In the genomic region with DNA sequence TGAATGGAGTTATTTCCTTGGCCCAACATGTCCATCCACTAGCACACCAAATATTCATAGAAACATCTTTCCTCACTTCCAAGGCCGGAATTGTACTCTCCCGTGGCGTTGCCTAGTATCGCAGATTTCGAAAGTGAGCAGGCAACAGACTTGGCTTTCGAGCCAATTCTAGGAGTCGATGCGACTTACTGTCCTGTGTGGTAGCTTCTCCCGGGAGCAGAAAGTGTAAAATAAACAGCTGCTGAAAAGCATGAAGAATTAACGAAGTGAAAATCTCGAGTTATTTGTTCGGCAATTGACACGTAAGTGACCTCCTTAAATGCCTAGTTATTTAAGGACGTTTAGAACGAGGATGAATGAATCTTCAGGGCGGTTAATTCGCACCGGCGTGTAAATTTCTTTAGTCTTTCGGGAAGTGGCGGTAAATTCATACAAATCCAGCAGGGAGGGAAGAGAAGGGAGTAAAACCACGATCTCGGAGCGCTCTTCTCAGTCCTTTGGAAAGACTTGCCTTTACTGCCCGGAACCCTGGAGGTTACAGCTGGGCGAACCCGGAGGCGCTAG, we compare ENCODE assay signal across 8 cellular contexts. TPM values are rescaled to one million over a fixed set of nuclear protein-coding genes. Genes with fewer than 3 reads are reported as not detected.
DNase-seq lines count a peak whose midpoint lies in the region; ATAC-seq and TF ChIP-seq lines count a peak whose summit lies in the region.

No MANE protein-coding gene starts in this region.

- POLR2A ChIA-PET in HCT116 (lab: Charles Lee) (interaction anchor here (0.6 to 2.2 kb wide), 5 partner anchors 10 to 861 kb away, joined by 3 to 14 read pairs (median 3); partner anchors contain the start of genes NMRK1 and OSTF1), RWPE1 (lab: Yijun Ruan, JAX; ENCODE audit: low non-redundant PET) (no interaction called here)

- peak overlapping the region; percentile 92 for H3K4me2 ChIP-seq in HCT116 (ENCODE audit: low read length)

- no peaks in the 10 kb centered on the region for H3K27me3 ChIP-seq in HCT116 (ENCODE audit: insufficient read depth, low read length)

- H3K27ac ChIP-seq in HCT116 (ENCODE audit: low read depth, low read length) (peak overlapping the region; percentile 44), RWPE1 (peak overlapping the region; percentile 26; the same call in 1 of the 2 replicates), coronary artery (peak overlapping the region; percentile 96 to 98)

- H3K36me3 Mint-ChIP-seq in CD14-positive monocyte, result peaks cover 6 to 8% of the 10 kb centered on the region in 2 donors
- H3K36me3 Mint-ChIP-seq in stimulated activated naive B cell treated with anti-CD40 and anti-IgM and Interleukin-4, amounts not matched to agents 10 μg/mL and 1 μg/mL and 100 μg/mL, for 72 hours, result no peaks in the 10 kb centered on the region

- H3K79me2 ChIP-seq in HCT116 (ENCODE audit: insufficient read depth, low read length), result peaks cover 8% of the 10 kb centered on the region

- peaks cover 4 to 16% of the 10 kb centered on the region in 2 experiments; a peak in 2 of 4 replicates for H3K4me1 ChIP-seq in HCT116 (ENCODE audit: control insufficient read depth in 1 of 2, insufficient read depth in 2 of 2, low read length in 2 of 2)

- CTCF ChIA-PET in HCT116 (lab: Charles Lee) (interaction anchor here (1.3 to 1.5 kb wide), 2 partner anchors 23 to 35 kb away, joined by 4 to 6 read pairs; no protein-coding TSS in a partner anchor), RWPE1 (lab: Yijun Ruan, JAX) (interaction anchor here (0.5 to 1.1 kb wide), 7 partner anchors 14 to 624 kb away, joined by 3 read pairs; no protein-coding TSS in a partner anchor)

- RAD21 ChIA-PET in HCT116 (lab: Charles Lee; ENCODE audit: low non-redundant PET in 1 of 2, low total read pairs in 2 of 2, uncharacterized antibody in 2 of 2, unreplicated experiment in 2 of 2), result no interaction called here

- DNase-seq in CD14-positive monocyte (ENCODE audit: low spot score) (no peak), HCT116 (ENCODE audit: low read depth, low spot score) (no peak), RWPE1 (ENCODE audit: low spot score) (no peak), coronary artery (ENCODE audit: low spot score) (peak; percentile 78), left kidney (ENCODE audit: low read depth, low spot score) (peak; percentile 76), DMS153 (lab: John Stamatoyannopoulos, UW) (no peak), germinal center (ENCODE audit: low spot score) (no peak)
- DNase-seq in stimulated activated naive B cell treated with anti-CD40 and anti-IgM and Interleukin-4, amounts not matched to agents 10 μg/mL and 1 μg/mL and 100 μg/mL, for 72 hours, result no peak

- H3K9me2 ChIP-seq in HCT116 (ENCODE audit: insufficient read depth), result no peaks in the 10 kb centered on the region

- peaks cover 0 to 4% (median 0%) of the 10 kb centered on the region in 7 donors for H3K9me3 Mint-ChIP-seq in CD14-positive monocyte
- H3K9me3 Mint-ChIP-seq in stimulated activated naive B cell treated with anti-CD40 and anti-IgM and Interleukin-4, amounts not matched to agents 10 μg/mL and 1 μg/mL and 100 μg/mL, for 72 hours, result no peaks in the 10 kb centered on the region

- no peaks in the 10 kb centered on the region for H4K20me1 ChIP-seq in HCT116 (ENCODE audit: insufficient read depth)

- H3K9ac ChIP-seq in HCT116 (ENCODE audit: low read length), result peak overlapping the region; percentile 69

- H2AFZ ChIP-seq in HCT116 (ENCODE audit: low read depth, low read length, poor library complexity, severe bottlenecking), result peak overlapping the region; percentile 99

- peaks cover 6 to 20% (median 13%) of the 10 kb centered on the region in 3 donors for H3K27me3 Mint-ChIP-seq in CD14-positive monocyte (ENCODE audit: low read depth in 3 of 3)
- H3K27me3 Mint-ChIP-seq in stimulated activated naive B cell treated with anti-CD40 and anti-IgM and Interleukin-4, amounts not matched to agents 10 μg/mL and 1 μg/mL and 100 μg/mL, for 72 hours, result peaks cover 55 to 82% of the 10 kb centered on the region in 2 donors

- H3K4me3 ChIP-seq in HCT116 (replicated peaks in 1 of 2; ENCODE audit: low read depth in 1 of 2, low read length in 2 of 2) (peak overlapping the region; percentile 71 to 74), coronary artery (peak overlapping the region; percentile 96)

- TF ChIP-seq CTCF in CD14-positive monocyte (IDR thresholded peaks at IDR 0.05) (no peak), HCT116 (IDR thresholded peaks at IDR 0.05 in 2 of 3, conservative IDR thresholded peaks at IDR 0.05 in 1 of 3; ENCODE audit: borderline replicate concordance in 1 of 3, insufficient read depth in 1 of 3, low read depth in 2 of 3, low read length in 2 of 3) (no peak), RWPE1 (conservative IDR thresholded peaks at IDR 0.05; ENCODE audit: low read depth) (no peak), coronary artery (IDR thresholded peaks at IDR 0.05) (no peak)

- no peaks in the 10 kb centered on the region for H3K36me3 ChIP-seq in HCT116 (ENCODE audit: control insufficient read depth in 1 of 2, insufficient read depth in 2 of 2, low read length in 2 of 2)

- ATAC-seq in HCT116, result peak; percentile 49
- ATAC-seq in stimulated activated naive B cell treated with anti-CD40 and anti-IgM and Interleukin-4, amounts not matched to agents 10 μg/mL and 1 μg/mL and 100 μg/mL, for 72 hours (replicated peaks), result peak; percentile 3 to 9

- H3K27ac Mint-ChIP-seq in CD14-positive monocyte, result peak overlapping the region; percentile 85 to 98 (median 95)
- H3K27ac Mint-ChIP-seq in stimulated activated naive B cell treated with anti-CD40 and anti-IgM and Interleukin-4, amounts not matched to agents 10 μg/mL and 1 μg/mL and 100 μg/mL, for 72 hours, result no peak overlapping the region

- no peak for TF ChIP-seq RAD21 in HCT116 (IDR thresholded peaks at IDR 0.05; ENCODE audit: low read depth)

- TSS peak; percentile 85 for BruUV-seq in HCT116 (replicated peaks; lab: Mats Ljungman, UMichigan)

- H3K9me3 ChIP-seq in HCT116 (ENCODE audit: control insufficient read depth in 1 of 2, insufficient read depth in 1 of 2, low read depth in 1 of 2, low read length in 2 of 2), result no peaks in the 10 kb centered on the region

- no peak for TF ChIP-seq POLR2A in HCT116 (IDR thresholded peaks at IDR 0.05; ENCODE audit: borderline replicate concordance, extremely low read depth, insufficient read depth, insufficient read length)

- peak overlapping the region; percentile 94 to 98 for H3K4me3 Mint-ChIP-seq in CD14-positive monocyte
- peak overlapping the region; percentile 77 to 88 for H3K4me3 Mint-ChIP-seq in stimulated activated naive B cell treated with anti-CD40 and anti-IgM and Interleukin-4, amounts not matched to agents 10 μg/mL and 1 μg/mL and 100 μg/mL, for 72 hours

- intact Hi-C loops in CD14-positive monocyte (cut with micrococcal nuclease), result loop anchor here in 1 of 2 donors (2.0 to 10.0 kb wide), 2 partner anchors 17 to 505 kb away; partner anchors contain the start of gene RFK
- intact Hi-C loops in HCT116 (cut with micrococcal nuclease), result no loop called here

- H3K4me1 Mint-ChIP-seq in CD14-positive monocyte, result peaks cover 44% of the 10 kb centered on the region
- peaks cover 22 to 33% of the 10 kb centered on the region in 2 donors for H3K4me1 Mint-ChIP-seq in stimulated activated naive B cell treated with anti-CD40 and anti-IgM and Interleukin-4, amounts not matched to agents 10 μg/mL and 1 μg/mL and 100 μg/mL, for 72 hours

TF ChIP-seq in HCT116, 20 proteins besides CTCF, POLR2A, EP300 and RAD21:
- TF ChIP-seq YY1 (IDR thresholded peaks at IDR 0.05; ENCODE audit: extremely low read depth, insufficient replicate concordance, low read depth, low read length), result no peak
- no peak for TF ChIP-seq CBX3 (IDR thresholded peaks at IDR 0.05; ENCODE audit: low read depth)
- TF ChIP-seq REST (IDR thresholded peaks at IDR 0.05; ENCODE audit: low read depth), result no peak
- TF ChIP-seq FOSL1 (IDR thresholded peaks at IDR 0.05; ENCODE audit: low read depth), result peak; percentile 88
- peak; percentile 42; the same call in 1 of the 2 replicates for TF ChIP-seq CEBPB (IDR thresholded peaks at IDR 0.05; ENCODE audit: low read depth)
- no peak for TF ChIP-seq POLR2AphosphoS5 (IDR thresholded peaks at IDR 0.05; ENCODE audit: low read depth, low read length)
- TF ChIP-seq JUND (IDR thresholded peaks at IDR 0.05), result peak; percentile 20; the same call in 1 of the 2 replicates
- no peak for TF ChIP-seq ELF1 (IDR thresholded peaks at IDR 0.05; ENCODE audit: borderline replicate concordance, low read depth)
- TF ChIP-seq SP1 (IDR thresholded peaks at IDR 0.05; ENCODE audit: low read depth), result no peak
- TF ChIP-seq, protein P1, sequence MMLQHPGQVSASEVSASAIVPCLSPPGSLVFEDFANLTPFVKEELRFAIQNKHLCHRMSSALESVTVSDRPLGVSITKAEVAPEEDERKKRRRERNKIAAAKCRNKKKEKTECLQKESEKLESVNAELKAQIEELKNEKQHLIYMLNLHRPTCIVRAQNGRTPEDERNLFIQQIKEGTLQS (IDR thresholded peaks at IDR 0.05), result no peak
- no peak for TF ChIP-seq SIN3A (IDR thresholded peaks at IDR 0.05; ENCODE audit: low read depth)
- no peak for TF ChIP-seq EZH2 (IDR thresholded peaks at IDR 0.05)

RNA-seq across cellular contexts. Expression of gene PCSK5, which starts 0.4 kb away (rescaled TPM):
- polyA plus RNA-seq in CD14-positive monocyte, result 1 to 10 TPM; 4.8 to 7.1 TPM
- total RNA-seq in HCT116 (2021; ENCODE audit: unreplicated experiment), result 6.9 TPM
- polyA plus RNA-seq in HCT116 (2012), result 4.1 and 4.7 TPM in 2 replicates

Comparison
In these comparisons a context has a peak if more than half of its experiments do, and no peak if none do; other contexts are left out.
1. DNase-seq: peak in coronary artery (single experiment) and left kidney (single experiment); none in CD14-positive monocyte (single experiment), HCT116 (single experiment), RWPE1 (single experiment), stimulated activated naive B cell treated with anti-CD40 and anti-IgM and Interleukin-4, amounts not matched to agents 10 μg/mL and 1 μg/mL and 100 μg/mL, for 72 hours (single experiment), DMS153 (single experiment) and germinal center (single experiment).
2. H3K27ac ChIP-seq: peak in every context shown above with its lines; median percentile 97 in coronary artery; 44 in HCT116; 26 in RWPE1.